8 cellular contexts compared by ENCODE assay signal in the genomic region with DNA sequence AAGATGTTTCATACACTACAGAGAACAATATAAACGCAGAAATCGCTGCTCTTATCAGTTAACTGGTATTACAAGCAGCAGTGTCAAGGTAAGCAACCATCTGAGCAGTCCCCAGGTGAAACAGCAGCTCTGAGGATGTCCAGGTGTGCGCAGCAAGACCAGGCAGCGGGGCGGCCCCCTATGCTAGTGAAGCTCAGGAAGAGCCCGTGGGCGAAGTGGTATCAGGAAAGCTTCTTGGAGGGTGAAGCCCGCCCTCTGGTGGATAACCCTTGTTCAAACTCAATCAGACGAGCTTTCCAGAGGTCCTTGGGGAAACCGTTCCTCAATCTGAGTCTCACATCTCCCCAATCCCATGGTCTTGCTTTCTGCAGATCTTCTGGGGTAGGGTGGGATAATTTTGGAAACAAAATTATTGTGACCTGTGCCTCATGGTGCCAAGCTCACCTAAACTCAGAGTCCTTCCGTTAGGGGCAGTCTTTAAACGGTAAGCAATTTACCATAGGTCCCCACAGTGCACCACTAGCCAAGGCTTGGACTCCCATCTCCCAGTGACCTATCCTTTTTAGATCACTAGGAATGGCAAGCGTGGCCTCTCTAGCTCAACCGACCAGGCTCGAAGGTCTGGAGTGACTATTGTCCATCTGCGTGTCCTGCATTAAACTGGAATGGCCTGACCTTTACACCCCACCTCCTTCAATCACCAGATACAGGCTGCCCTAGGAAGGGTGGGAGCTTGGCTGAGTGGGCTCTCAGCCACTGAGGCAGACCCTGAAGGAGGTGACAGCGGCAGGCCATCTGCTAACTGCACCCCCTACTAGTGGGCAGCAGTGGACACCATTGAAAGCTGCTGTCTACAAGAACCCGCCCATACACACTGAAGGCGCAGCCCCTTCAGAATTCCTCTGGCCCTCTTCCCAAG. TPM values are rescaled to one million over a fixed set of nuclear protein-coding genes. Genes with fewer than 3 reads are reported as not detected.
DNase-seq lines count a peak whose midpoint lies in the region; ATAC-seq, FAIRE-seq and TF ChIP-seq lines count a peak whose summit lies in the region.

No MANE protein-coding gene starts in this region.

- H3K4me1 ChIP-seq in heart right ventricle, result peaks cover 0 to 14% (median 4%) of the 10 kb centered on the region in 9 donors

- H3K27me3 Mint-ChIP-seq in T-cell, result peaks cover 4 to 14% of the 10 kb centered on the region in 2 donors
- H3K27me3 Mint-ChIP-seq in activated naive CD8-positive, alpha-beta T cell treated with anti-CD3 and anti-CD28 coated beads, Interleukin-2, amount 50 U/mL, for 24 hours, result peaks cover 7% of the 10 kb centered on the region

- no peaks in the 10 kb centered on the region for H3K9me3 ChIP-seq in heart right ventricle

- H3K4me3 ChIP-seq in heart right ventricle, result no peak overlapping the region

- no peak overlapping the region for H3K27ac ChIP-seq in heart right ventricle

- 27 to 33% methylated on average over 19 of the region's 19 CpGs for WGBS in heart right ventricle, 2 donors

- H3K4me1 Mint-ChIP-seq in T-cell, result peaks cover 6 to 7% (median 6%) of the 10 kb centered on the region in 3 donors
- H3K4me1 Mint-ChIP-seq in activated naive CD8-positive, alpha-beta T cell treated with anti-CD3 and anti-CD28 coated beads, Interleukin-2, amount 50 U/mL, for 24 hours, result no peaks in the 10 kb centered on the region

- no peaks in the 10 kb centered on the region for H3K27me3 ChIP-seq in heart right ventricle

- no peaks in the 10 kb centered on the region for H3K36me3 ChIP-seq in heart right ventricle

- intact Hi-C loops in heart right ventricle (cut with DNase I), result loop anchor here (1.0 to 10.0 kb wide), 12 partner anchors 33 to 110 kb away; partner anchors contain the start of gene PDIK1L (in 1 of the 10)

- no peak for TF ChIP-seq POLR2A in GM12891 (IDR thresholded peaks at IDR 0.05; ENCODE audit: low read depth, low read length)

- POLR2A ChIA-PET in T-cell (lab: Charles Lee), result interaction anchor here in 1 of 2 donors (0.8 kb wide), 1 partner anchor 42 kb away, joined by 7 read pairs; no protein-coding TSS in a partner anchor

- H3K27ac Mint-ChIP-seq in T-cell, result peak overlapping the region in 1 of 2 donors; percentile 61
- no peak overlapping the region for H3K27ac Mint-ChIP-seq in activated naive CD8-positive, alpha-beta T cell treated with anti-CD3 and anti-CD28 coated beads, Interleukin-2, amount 50 U/mL, for 24 hours

- H3K9me3 Mint-ChIP-seq in T-cell, result no peaks in the 10 kb centered on the region
- H3K9me3 Mint-ChIP-seq in activated naive CD8-positive, alpha-beta T cell treated with anti-CD3 and anti-CD28 coated beads, Interleukin-2, amount 50 U/mL, for 24 hours, result no peaks in the 10 kb centered on the region

- peak; percentile 90 for FAIRE-seq in GM12891 (lab: Jason Lieb, UNC)

- DNase-seq in GM12891 (ENCODE audit: insufficient read length, low spot score) (no peak), NCI-H146 (lab: John Stamatoyannopoulos, UW) (peak; percentile 89), T-cell (peak; percentile 28 to 81 (median 65)), heart right ventricle (peak; percentile 60 to 80), putamen (ENCODE audit: low spot score) (peak; percentile 80)
- peak; percentile 77 for DNase-seq in activated naive CD8-positive, alpha-beta T cell treated with anti-CD3 and anti-CD28 coated beads, Interleukin-2, amount 50 U/mL, for 24 hours

- no peak overlapping the region for H3K4me3 Mint-ChIP-seq in T-cell
- H3K4me3 Mint-ChIP-seq in activated naive CD8-positive, alpha-beta T cell treated with anti-CD3 and anti-CD28 coated beads, Interleukin-2, amount 50 U/mL, for 24 hours, result no peak overlapping the region

- CTCF ChIA-PET in T-cell (lab: Charles Lee), result interaction anchor here (0.5 to 4.0 kb wide), 18 partner anchors 10 to 93 kb away, joined by 3 to 59 read pairs (median 5); partner anchors contain the start of genes C1orf232 (in 1 of the 2), CEP85 (in 1 of the 2) and ZNF593 (in 1 of the 2)

- H3K36me3 Mint-ChIP-seq in T-cell, result no peaks in the 10 kb centered on the region
- no peaks in the 10 kb centered on the region for H3K36me3 Mint-ChIP-seq in activated naive CD8-positive, alpha-beta T cell treated with anti-CD3 and anti-CD28 coated beads, Interleukin-2, amount 50 U/mL, for 24 hours (ENCODE audit: low read depth)

- ATAC-seq in T-cell (replicated peaks in 1 of 4) (peak; percentile 81 to 96 (median 88)), heart right ventricle (peak; percentile 83 to 96 (median 94)), GM21423 (IDR thresholded peaks at IDR 0.05; ENCODE audit: unreplicated experiment) (no peak), GM18520 (IDR thresholded peaks at IDR 0.05; ENCODE audit: unreplicated experiment) (no peak)
- peak; percentile 80 for ATAC-seq in activated naive CD8-positive, alpha-beta T cell treated with anti-CD3 and anti-CD28 coated beads, Interleukin-2, amount 50 U/mL, for 24 hours

- peak; percentile 72 to 89 (median 82) for TF ChIP-seq CTCF in heart right ventricle (IDR thresholded peaks at IDR 0.05)

TF ChIP-seq in GM12891, 5 proteins besides CTCF, POLR2A, EP300 and RAD21:
- TF ChIP-seq SPI1 (IDR thresholded peaks at IDR 0.05; ENCODE audit: low read depth, low read length) (0 out of 2 replicates have a peak, but pooled peaks have one; percentile 5), PAX5 (IDR thresholded peaks at IDR 0.05; ENCODE audit: insufficient read depth, low read length, severe bottlenecking) (no peak)

RNA-seq across cellular contexts. Expression of gene FAM110D, which starts 13.6 kb away (rescaled TPM):
- not detected for polyA plus RNA-seq in GM12891 (2012; ENCODE audit: low read depth, missing spikeins)
- under 1 TPM in 1 of 5 donors, not detected in 4; 0.09 TPM for total RNA-seq in T-cell
- total RNA-seq in heart right ventricle, result 1 to 10 TPM; 2.1 to 4.7 (median 3.1) TPM
- 1 to 10 TPM; 3.8 to 6.1 TPM for polyA plus RNA-seq in heart right ventricle

RNA-seq across cellular contexts. Expression of gene C1orf232, which starts 23.5 kb away (rescaled TPM):
- polyA plus RNA-seq in GM12891 (2012; ENCODE audit: low read depth, missing spikeins), result not detected
- total RNA-seq in T-cell (not detected), heart right ventricle (not detected)
- polyA plus RNA-seq in heart right ventricle, result not detected

RNA-seq across cellular contexts. Expression of gene ZNF593, which starts 24.4 kb away (rescaled TPM):
- polyA plus RNA-seq in GM12891 (2012; ENCODE audit: low read depth, missing spikeins), result 48.3 TPM
- 10 to 100 TPM in 3 of 5 donors, 1 to 10 TPM in 2; 8.5 to 17.7 (median 17.1) TPM for total RNA-seq in T-cell
- total RNA-seq in heart right ventricle, result 10 to 100 TPM; 10.7 to 26.0 (median 18.3) TPM
- polyA plus RNA-seq in heart right ventricle, result 100 to 1,000 TPM in 1 of 2 donors, 10 to 100 TPM in 1; 45.6 to 159 TPM

RNA-seq across cellular contexts. Expression of gene ZNF593OS, which starts 26.3 kb away (rescaled TPM):
- 0.39 TPM for polyA plus RNA-seq in GM12891 (2012; ENCODE audit: low read depth, missing spikeins)
- total RNA-seq in T-cell, result not detected
- not detected for total RNA-seq in heart right ventricle
- polyA plus RNA-seq in heart right ventricle, result under 1 TPM in 1 of 2 donors, not detected in 1; 0.46 TPM

RNA-seq across cellular contexts. Expression of gene CNKSR1, which starts 32.0 kb away (rescaled TPM):
- 4.1 TPM for polyA plus RNA-seq in GM12891 (2012; ENCODE audit: low read depth, missing spikeins)
- total RNA-seq in T-cell, result 1 to 10 TPM; 2.9 to 6.8 (median 3.6) TPM
- total RNA-seq in heart right ventricle, result 1 to 10 TPM in 9 of 10 donors, under 1 TPM in 1; 0.93 to 6.3 (median 2.1) TPM
- 1 to 10 TPM in 1 of 2 donors, under 1 TPM in 1; 0.84 to 5.7 TPM for polyA plus RNA-seq in heart right ventricle

Comparison
In these comparisons a context has a peak if more than half of its experiments do, and no peak if none do; other contexts are left out.
1. ATAC-seq: peak in T-cell (4 of 4), activated naive CD8-positive, alpha-beta T cell treated with anti-CD3 and anti-CD28 coated beads, Interleukin-2, amount 50 U/mL, for 24 hours (single experiment) and heart right ventricle (8 of 8); none in GM21423 (single experiment) and GM18520 (single experiment).